ENCODE assay signal across 1 cellular context in the genomic region with DNA sequence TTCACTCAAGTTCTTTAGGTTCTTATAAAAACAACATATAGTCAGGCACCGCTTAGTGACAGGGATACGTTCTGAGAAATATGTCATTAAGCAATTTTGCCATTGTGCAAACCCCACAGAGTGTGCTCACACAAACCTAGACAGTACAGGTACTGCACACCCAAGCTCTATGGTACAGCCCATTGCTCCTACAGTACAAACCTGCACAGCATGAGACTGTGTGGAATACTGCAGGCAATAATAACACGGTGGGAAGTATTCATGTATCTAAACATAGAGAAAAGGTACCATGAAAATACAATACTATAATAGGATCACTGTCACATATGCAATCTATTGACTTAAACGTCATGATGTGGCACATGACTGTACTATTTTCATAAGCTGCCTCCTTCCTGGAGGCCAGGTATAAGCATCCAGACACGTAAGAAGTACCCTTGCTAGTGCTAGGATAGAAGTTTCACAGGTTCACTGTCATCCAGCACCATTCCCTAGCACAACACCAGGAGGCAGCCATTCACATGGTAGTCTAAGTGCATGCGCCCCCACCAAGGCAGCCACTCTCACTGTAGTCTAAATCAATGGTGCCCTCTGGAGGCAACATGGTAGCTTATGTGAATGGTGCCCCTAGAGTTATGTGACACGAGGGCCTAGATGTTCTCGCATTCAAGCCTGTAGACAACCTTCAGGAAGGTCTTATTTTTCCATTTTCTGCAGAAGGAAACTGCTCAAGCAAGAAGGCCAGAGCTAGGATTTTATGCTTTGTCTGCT.
TF ChIP-seq lines count a peak whose summit lies in the region.

No MANE protein-coding gene starts in this region.

TF ChIP-seq in K562, 482 proteins besides CTCF, POLR2A, EP300 and RAD21 (continued from another document and continues in another):
- TF ChIP-seq, protein P1, sequence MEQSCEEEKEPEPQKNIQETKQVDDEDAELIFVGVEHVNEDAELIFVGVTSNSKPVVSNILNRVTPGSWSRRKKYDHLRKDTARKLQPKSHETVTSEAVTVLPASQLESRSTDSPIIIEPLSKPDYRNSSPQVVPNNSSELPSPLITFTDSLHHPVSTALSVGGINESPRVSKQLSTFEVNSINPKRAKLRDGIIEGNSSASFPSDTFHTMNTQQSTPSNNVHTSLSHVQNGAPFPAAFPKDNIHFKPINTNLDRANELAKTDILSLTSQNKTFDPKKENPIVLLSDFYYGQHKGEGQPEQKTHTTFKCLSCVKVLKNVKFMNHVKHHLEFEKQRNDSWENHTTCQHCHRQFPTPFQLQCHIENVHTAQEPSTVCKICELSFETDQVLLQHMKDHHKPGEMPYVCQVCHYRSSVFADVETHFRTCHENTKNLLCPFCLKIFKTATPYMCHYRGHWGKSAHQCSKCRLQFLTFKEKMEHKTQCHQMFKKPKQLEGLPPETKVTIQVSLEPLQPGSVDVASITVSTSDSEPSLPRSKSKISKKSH (CRISPR knock-in tag; IDR thresholded peaks at IDR 0.05): no peak
- TF ChIP-seq ZNF589 (CRISPR knock-in tag; IDR thresholded peaks at IDR 0.05; ENCODE audit: low read depth) (peak; percentile 39; the same call in 1 of the 2 replicates), ZNF436 (CRISPR knock-in tag; IDR thresholded peaks at IDR 0.05) (no peak), RBBP5 (IDR thresholded peaks at IDR 0.05; ENCODE audit: borderline replicate concordance, insufficient read depth, low read length, poor library complexity, severe bottlenecking) (no peak), DACH1 (IDR thresholded peaks at IDR 0.05; ENCODE audit: partially characterized antibody) (no peak), KLF13 (tag; IDR thresholded peaks at IDR 0.05; ENCODE audit: borderline replicate concordance, low read depth) (peak; percentile 60; the same call in 1 of the 2 replicates), RBM39 (optimal IDR thresholded peaks at IDR 0.05; ENCODE audit: low read depth, low read length) (no peak), FOXP1 (CRISPR knock-in tag; IDR thresholded peaks at IDR 0.05) (no peak), HCFC1 (IDR thresholded peaks at IDR 0.05; ENCODE audit: low read depth, low read length) (no peak; the same call in 1 of the 2 replicates), HNRNPK (IDR thresholded peaks at IDR 0.05; ENCODE audit: low read depth, low read length, poor library complexity, severe bottlenecking) (no peak), TCF7L2 (IDR thresholded peaks at IDR 0.05; ENCODE audit: low read depth, low read length) (no peak), CBX8 (IDR thresholded peaks at IDR 0.05; ENCODE audit: borderline replicate concordance, extremely low read depth, low read depth, low read length, poor library complexity, severe bottlenecking) (no peak), RBM25 (IDR thresholded peaks at IDR 0.05; ENCODE audit: low read depth, low read length, severe bottlenecking) (no peak), RFX7 (CRISPR knock-in tag; IDR thresholded peaks at IDR 0.05) (no peak), ZNF24 (IDR thresholded peaks at IDR 0.05) (peak; percentile 78), RBM14 (IDR thresholded peaks at IDR 0.05; ENCODE audit: borderline replicate concordance, insufficient read depth, low read depth, low read length) (no peak), SLC30A9 (CRISPR knock-in tag; IDR thresholded peaks at IDR 0.05) (no peak), HMG20A (CRISPR knock-in tag; conservative IDR thresholded peaks at IDR 0.05) (no peak), ZNF644 (tag; IDR thresholded peaks at IDR 0.05; ENCODE audit: low read depth) (no peak), SRSF1 (IDR thresholded peaks at IDR 0.05; ENCODE audit: low read depth, low read length) (no peak), ZNF121 (CRISPR knock-in tag; conservative IDR thresholded peaks at IDR 0.05) (no peak), NFXL1 (CRISPR knock-in tag; IDR thresholded peaks at IDR 0.05) (no peak), ZEB2 (IDR thresholded peaks at IDR 0.05) (no peak; the same call in 1 of the 2 replicates), TEAD1 (CRISPR knock-in tag; IDR thresholded peaks at IDR 0.05) (peak in 1 of 2 experiments; percentile 41; a peak in 1 of 4 replicates), ARID1B (IDR thresholded peaks at IDR 0.05) (no peak), ARID2 (IDR thresholded peaks at IDR 0.05) (peak; percentile 99), HNRNPLL (IDR thresholded peaks at IDR 0.05; ENCODE audit: low read depth, low read length, poor library complexity, severe bottlenecking) (no peak), BHLHE40 (IDR thresholded peaks at IDR 0.05; ENCODE audit: low read length) (peak; percentile 41; the same call in 1 of the 2 replicates), LCOR (CRISPR knock-in tag; IDR thresholded peaks at IDR 0.05) (no peak), NR3C1 (CRISPR knock-in tag; IDR thresholded peaks at IDR 0.05) (no peak), PHF20 (IDR thresholded peaks at IDR 0.05; ENCODE audit: partially characterized antibody) (no peak), BRD9 (IDR thresholded peaks at IDR 0.05; ENCODE audit: low read depth, partially characterized antibody) (peak; percentile 89), ZNF584 (CRISPR knock-in tag; IDR thresholded peaks at IDR 0.05; ENCODE audit: low read depth) (no peak)
- TF ChIP-seq, protein P2, sequence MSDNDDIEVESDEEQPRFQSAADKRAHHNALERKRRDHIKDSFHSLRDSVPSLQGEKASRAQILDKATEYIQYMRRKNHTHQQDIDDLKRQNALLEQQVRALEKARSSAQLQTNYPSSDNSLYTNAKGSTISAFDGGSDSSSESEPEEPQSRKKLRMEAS (CRISPR knock-in tag; IDR thresholded peaks at IDR 0.05): peak; percentile 73
- TF ChIP-seq, protein P3, sequence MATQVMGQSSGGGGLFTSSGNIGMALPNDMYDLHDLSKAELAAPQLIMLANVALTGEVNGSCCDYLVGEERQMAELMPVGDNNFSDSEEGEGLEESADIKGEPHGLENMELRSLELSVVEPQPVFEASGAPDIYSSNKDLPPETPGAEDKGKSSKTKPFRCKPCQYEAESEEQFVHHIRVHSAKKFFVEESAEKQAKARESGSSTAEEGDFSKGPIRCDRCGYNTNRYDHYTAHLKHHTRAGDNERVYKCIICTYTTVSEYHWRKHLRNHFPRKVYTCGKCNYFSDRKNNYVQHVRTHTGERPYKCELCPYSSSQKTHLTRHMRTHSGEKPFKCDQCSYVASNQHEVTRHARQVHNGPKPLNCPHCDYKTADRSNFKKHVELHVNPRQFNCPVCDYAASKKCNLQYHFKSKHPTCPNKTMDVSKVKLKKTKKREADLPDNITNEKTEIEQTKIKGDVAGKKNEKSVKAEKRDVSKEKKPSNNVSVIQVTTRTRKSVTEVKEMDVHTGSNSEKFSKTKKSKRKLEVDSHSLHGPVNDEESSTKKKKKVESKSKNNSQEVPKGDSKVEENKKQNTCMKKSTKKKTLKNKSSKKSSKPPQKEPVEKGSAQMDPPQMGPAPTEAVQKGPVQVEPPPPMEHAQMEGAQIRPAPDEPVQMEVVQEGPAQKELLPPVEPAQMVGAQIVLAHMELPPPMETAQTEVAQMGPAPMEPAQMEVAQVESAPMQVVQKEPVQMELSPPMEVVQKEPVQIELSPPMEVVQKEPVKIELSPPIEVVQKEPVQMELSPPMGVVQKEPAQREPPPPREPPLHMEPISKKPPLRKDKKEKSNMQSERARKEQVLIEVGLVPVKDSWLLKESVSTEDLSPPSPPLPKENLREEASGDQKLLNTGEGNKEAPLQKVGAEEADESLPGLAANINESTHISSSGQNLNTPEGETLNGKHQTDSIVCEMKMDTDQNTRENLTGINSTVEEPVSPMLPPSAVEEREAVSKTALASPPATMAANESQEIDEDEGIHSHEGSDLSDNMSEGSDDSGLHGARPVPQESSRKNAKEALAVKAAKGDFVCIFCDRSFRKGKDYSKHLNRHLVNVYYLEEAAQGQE (CRISPR knock-in tag; IDR thresholded peaks at IDR 0.05; ENCODE audit: low read depth): 0 out of 2 replicates have a peak, but pooled peaks have one; percentile 53
- TF ChIP-seq, protein P4, sequence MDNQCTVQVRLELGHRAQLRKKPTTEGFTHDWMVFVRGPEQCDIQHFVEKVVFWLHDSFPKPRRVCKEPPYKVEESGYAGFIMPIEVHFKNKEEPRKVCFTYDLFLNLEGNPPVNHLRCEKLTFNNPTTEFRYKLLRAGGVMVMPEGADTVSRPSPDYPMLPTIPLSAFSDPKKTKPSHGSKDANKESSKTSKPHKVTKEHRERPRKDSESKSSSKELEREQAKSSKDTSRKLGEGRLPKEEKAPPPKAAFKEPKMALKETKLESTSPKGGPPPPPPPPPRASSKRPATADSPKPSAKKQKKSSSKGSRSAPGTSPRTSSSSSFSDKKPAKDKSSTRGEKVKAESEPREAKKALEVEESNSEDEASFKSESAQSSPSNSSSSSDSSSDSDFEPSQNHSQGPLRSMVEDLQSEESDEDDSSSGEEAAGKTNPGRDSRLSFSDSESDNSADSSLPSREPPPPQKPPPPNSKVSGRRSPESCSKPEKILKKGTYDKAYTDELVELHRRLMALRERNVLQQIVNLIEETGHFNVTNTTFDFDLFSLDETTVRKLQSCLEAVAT (IDR thresholded peaks at IDR 0.05): peak in 1 of 2 experiments; percentile 76; a peak in 1 of 4 replicates
- TF ChIP-seq, protein P5, sequence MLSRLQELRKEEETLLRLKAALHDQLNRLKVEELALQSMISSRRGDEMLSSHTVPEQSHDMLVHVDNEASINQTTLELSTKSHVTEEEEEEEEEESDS (CRISPR knock-in tag; IDR thresholded peaks at IDR 0.05): no peak
- TF ChIP-seq, protein P6, sequence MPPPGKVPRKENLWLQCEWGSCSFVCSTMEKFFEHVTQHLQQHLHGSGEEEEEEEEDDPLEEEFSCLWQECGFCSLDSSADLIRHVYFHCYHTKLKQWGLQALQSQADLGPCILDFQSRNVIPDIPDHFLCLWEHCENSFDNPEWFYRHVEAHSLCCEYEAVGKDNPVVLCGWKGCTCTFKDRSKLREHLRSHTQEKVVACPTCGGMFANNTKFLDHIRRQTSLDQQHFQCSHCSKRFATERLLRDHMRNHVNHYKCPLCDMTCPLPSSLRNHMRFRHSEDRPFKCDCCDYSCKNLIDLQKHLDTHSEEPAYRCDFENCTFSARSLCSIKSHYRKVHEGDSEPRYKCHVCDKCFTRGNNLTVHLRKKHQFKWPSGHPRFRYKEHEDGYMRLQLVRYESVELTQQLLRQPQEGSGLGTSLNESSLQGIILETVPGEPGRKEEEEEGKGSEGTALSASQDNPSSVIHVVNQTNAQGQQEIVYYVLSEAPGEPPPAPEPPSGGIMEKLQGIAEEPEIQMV (tag; conservative IDR thresholded peaks at IDR 0.05; ENCODE audit: low read depth): no peak
- TF ChIP-seq, protein P7, sequence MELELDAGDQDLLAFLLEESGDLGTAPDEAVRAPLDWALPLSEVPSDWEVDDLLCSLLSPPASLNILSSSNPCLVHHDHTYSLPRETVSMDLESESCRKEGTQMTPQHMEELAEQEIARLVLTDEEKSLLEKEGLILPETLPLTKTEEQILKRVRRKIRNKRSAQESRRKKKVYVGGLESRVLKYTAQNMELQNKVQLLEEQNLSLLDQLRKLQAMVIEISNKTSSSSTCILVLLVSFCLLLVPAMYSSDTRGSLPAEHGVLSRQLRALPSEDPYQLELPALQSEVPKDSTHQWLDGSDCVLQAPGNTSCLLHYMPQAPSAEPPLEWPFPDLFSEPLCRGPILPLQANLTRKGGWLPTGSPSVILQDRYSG (tag; conservative IDR thresholded peaks at IDR 0.05; ENCODE audit: low read depth): 0 out of 2 replicates have a peak, but pooled peaks have one; percentile 23
- TF ChIP-seq, protein P8, sequence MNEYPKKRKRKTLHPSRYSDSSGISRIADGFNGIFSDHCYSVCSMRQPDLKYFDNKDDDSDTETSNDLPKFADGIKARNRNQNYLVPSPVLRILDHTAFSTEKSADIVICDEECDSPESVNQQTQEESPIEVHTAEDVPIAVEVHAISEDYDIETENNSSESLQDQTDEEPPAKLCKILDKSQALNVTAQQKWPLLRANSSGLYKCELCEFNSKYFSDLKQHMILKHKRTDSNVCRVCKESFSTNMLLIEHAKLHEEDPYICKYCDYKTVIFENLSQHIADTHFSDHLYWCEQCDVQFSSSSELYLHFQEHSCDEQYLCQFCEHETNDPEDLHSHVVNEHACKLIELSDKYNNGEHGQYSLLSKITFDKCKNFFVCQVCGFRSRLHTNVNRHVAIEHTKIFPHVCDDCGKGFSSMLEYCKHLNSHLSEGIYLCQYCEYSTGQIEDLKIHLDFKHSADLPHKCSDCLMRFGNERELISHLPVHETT (CRISPR knock-in tag; conservative IDR thresholded peaks at IDR 0.05 in 1 of 2, IDR thresholded peaks at IDR 0.05 in 1 of 2): peak in 1 of 2 experiments; percentile 41; a peak in 1 of 4 replicates
- TF ChIP-seq, protein P9, sequence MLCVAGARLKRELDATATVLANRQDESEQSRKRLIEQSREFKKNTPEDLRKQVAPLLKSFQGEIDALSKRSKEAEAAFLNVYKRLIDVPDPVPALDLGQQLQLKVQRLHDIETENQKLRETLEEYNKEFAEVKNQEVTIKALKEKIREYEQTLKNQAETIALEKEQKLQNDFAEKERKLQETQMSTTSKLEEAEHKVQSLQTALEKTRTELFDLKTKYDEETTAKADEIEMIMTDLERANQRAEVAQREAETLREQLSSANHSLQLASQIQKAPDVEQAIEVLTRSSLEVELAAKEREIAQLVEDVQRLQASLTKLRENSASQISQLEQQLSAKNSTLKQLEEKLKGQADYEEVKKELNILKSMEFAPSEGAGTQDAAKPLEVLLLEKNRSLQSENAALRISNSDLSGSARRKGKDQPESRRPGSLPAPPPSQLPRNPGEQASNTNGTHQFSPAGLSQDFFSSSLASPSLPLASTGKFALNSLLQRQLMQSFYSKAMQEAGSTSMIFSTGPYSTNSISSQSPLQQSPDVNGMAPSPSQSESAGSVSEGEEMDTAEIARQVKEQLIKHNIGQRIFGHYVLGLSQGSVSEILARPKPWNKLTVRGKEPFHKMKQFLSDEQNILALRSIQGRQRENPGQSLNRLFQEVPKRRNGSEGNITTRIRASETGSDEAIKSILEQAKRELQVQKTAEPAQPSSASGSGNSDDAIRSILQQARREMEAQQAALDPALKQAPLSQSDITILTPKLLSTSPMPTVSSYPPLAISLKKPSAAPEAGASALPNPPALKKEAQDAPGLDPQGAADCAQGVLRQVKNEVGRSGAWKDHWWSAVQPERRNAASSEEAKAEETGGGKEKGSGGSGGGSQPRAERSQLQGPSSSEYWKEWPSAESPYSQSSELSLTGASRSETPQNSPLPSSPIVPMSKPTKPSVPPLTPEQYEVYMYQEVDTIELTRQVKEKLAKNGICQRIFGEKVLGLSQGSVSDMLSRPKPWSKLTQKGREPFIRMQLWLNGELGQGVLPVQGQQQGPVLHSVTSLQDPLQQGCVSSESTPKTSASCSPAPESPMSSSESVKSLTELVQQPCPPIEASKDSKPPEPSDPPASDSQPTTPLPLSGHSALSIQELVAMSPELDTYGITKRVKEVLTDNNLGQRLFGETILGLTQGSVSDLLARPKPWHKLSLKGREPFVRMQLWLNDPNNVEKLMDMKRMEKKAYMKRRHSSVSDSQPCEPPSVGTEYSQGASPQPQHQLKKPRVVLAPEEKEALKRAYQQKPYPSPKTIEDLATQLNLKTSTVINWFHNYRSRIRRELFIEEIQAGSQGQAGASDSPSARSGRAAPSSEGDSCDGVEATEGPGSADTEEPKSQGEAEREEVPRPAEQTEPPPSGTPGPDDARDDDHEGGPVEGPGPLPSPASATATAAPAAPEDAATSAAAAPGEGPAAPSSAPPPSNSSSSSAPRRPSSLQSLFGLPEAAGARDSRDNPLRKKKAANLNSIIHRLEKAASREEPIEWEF (CRISPR knock-in tag; IDR thresholded peaks at IDR 0.05): 0 out of 2 replicates have a peak, but pooled peaks have one; percentile 48
- TF ChIP-seq, protein P10, sequence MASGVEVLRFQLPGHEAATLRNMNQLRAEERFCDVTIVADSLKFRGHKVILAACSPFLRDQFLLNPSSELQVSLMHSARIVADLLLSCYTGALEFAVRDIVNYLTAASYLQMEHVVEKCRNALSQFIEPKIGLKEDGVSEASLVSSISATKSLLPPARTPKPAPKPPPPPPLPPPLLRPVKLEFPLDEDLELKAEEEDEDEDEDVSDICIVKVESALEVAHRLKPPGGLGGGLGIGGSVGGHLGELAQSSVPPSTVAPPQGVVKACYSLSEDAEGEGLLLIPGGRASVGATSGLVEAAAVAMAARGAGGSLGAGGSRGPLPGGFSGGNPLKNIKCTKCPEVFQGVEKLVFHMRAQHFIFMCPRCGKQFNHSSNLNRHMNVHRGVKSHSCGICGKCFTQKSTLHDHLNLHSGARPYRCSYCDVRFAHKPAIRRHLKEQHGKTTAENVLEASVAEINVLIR (CRISPR knock-in tag; IDR thresholded peaks at IDR 0.05): no peak
